In the genomic region with DNA sequence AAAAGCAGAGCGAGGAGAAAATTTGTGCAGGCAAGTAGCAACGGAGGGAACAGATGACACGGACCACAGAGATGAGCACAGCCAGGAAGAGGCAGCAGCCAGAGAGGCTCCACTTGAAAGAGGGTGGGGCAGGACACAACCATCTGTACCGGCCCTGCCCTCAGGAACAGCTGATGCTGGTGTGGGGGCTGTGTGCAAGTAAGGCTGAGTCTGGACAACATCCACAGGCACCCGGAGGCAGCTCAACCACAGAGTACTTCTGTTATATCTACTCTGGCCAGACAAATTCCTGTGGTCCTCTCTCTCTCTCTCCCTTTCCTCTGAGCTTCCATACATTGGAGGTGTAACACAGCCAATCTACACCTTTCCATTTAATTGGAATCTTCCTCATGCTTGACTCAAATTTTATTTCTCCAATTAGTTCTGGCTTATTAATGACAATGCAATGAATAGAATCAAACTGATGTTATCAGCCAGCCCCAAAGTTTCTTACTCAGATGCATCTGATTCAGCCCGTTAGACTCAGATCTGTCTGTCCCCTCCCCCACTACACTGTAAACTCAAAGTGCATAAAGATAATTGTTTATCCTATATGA, we compare ENCODE assay signal across 9 cellular contexts. TPM values are rescaled to one million over a fixed set of nuclear protein-coding genes. Genes with fewer than 3 reads are reported as not detected.
A peak's percentile ranks its signal among the peaks of the same experiment; 100 is the strongest.
DNase-seq lines count a peak whose midpoint lies in the region; ATAC-seq and TF ChIP-seq lines count a peak whose summit lies in the region.
"Had no signal": no experiment of that assay in that cellular context is flagged by ENCODE, and none has a peak within 500 bp of the region (broad histone marks: within the 10 kb centered on the region; RNA-seq: fewer than 3 reads in every experiment).

No MANE protein-coding gene starts in this region.

- no TSS peak for BruUV-seq in mammary epithelial cell (replicated peaks; lab: Mats Ljungman, UMichigan)

- H3K27me3 ChIP-seq in MG63 (no peaks in the 10 kb centered on the region), mammary epithelial cell (ENCODE audit: insufficient read depth, low read length) (no peaks in the 10 kb centered on the region)

- H3K4me1 ChIP-seq in mammary epithelial cell (ENCODE audit: insufficient read depth, low read length) = peaks cover 35% of the 10 kb centered on the region

- H3K4me2 ChIP-seq in mammary epithelial cell (ENCODE audit: insufficient read depth, low read depth, low read length) = peak overlapping the region; percentile 57

- H3K4me3 ChIP-seq in AG04449 (ENCODE audit: low read depth, low read length) = no peak overlapping the region
- H3K4me3 ChIP-seq in MG63 = no peak overlapping the region
- peak overlapping the region in 1 of 3 experiments; percentile 22 for H3K4me3 ChIP-seq in mammary epithelial cell (replicated peaks in 1 of 3; ENCODE audit: insufficient read depth in 1 of 3, low read depth in 2 of 3, low read length in 3 of 3)

- H3K9me3 ChIP-seq in MG63 = no peaks in the 10 kb centered on the region
- no peaks in the 10 kb centered on the region for H3K9me3 ChIP-seq in mammary epithelial cell (replicated peaks; ENCODE audit: insufficient read depth, low read length)

- H3K9ac ChIP-seq in mammary epithelial cell (ENCODE audit: insufficient read depth, low read length) = no peak overlapping the region

- dilution Hi-C loops in mammary epithelial cell (cut with HindIII; ENCODE audit: low sequenced_read_pairs) = no loop called here

- CTCF ChIA-PET in AG04449 (lab: Yijun Ruan, JAX) (no interaction called here), mammary epithelial cell (lab: Charles Lee; ENCODE audit: low non-redundant PET) (interaction anchor here (0.6 kb wide), 1 partner anchor 34 kb away, joined by 3 read pairs; no protein-coding TSS in a partner anchor)

- DNase-seq in AG04449 (ENCODE audit: low read depth, low spot score) (peak; percentile 92), MG63 (peak; percentile 90), mammary epithelial cell (peak; percentile 90), left colon (peak; percentile 44 to 80)
- no peak for DNase-seq in stimulated activated CD8-positive, alpha-beta memory T cell treated with anti-CD3 and anti-CD28 coated beads, Interleukin-4, amount 100 ng/mL, for 48 hours
- DNase-seq: CD4-positive, CD25-positive, alpha-beta regulatory T cell had no signal

- in situ Hi-C loops in mammary epithelial cell (cut with MboI; ENCODE audit: low sequenced_read_pairs in 2 of 2) = no loop called here

- POLR2A ChIA-PET in AG04449 (lab: Yijun Ruan, JAX) = interaction anchor here (0.6 to 0.8 kb wide), 2 partner anchors 11 to 207 kb away, joined by 3 read pairs; no protein-coding TSS in a partner anchor

- H3K27ac ChIP-seq in mammary epithelial cell (ENCODE audit: insufficient read depth, low read depth, low read length) = peak overlapping the region; percentile 38

- peaks cover 84% of the 10 kb centered on the region for H3K79me2 ChIP-seq in mammary epithelial cell (ENCODE audit: insufficient read depth, low read length)

- WGBS in mammary epithelial cell (ENCODE audit: low coverage, missing lambda C conversion rate) = 16% methylated on average over 6 of the region's 6 CpGs

- intact Hi-C loops in mammary epithelial cell (cut with micrococcal nuclease) = no loop called here
- intact Hi-C loops in left colon (cut with DNase I, micrococcal nuclease) = no loop called here

- no peak overlapping the region for H2AFZ ChIP-seq in mammary epithelial cell (ENCODE audit: low read depth, low read length)

- H4K20me1 ChIP-seq in mammary epithelial cell (ENCODE audit: insufficient read depth, low read length) = no peaks in the 10 kb centered on the region

- ATAC-seq in left colon = peak; percentile 59
- no peak for ATAC-seq in HG02840 (IDR thresholded peaks at IDR 0.05; ENCODE audit: low FRiP score, unreplicated experiment)
- ATAC-seq in GM21390 (IDR thresholded peaks at IDR 0.05; ENCODE audit: unreplicated experiment) = no peak
- ATAC-seq in GM18517 (IDR thresholded peaks at IDR 0.05; ENCODE audit: unreplicated experiment) = no peak

- TF ChIP-seq CTCF in AG04449 (IDR thresholded peaks at IDR 0.05; ENCODE audit: insufficient read depth, low read length, missing control alignments) (no peak), mammary epithelial cell (conservative IDR thresholded peaks at IDR 0.05 in 1 of 2, IDR thresholded peaks at IDR 0.05 in 1 of 2; ENCODE audit: extremely low read depth in 1 of 2, insufficient read depth in 1 of 2, low read depth in 1 of 2, low read length in 2 of 2) (no peak)

- H3K36me3 ChIP-seq in MG63 (no peaks in the 10 kb centered on the region), mammary epithelial cell (ENCODE audit: insufficient read depth, low read length) (peaks cover 4% of the 10 kb centered on the region)

RNA-seq across cellular contexts. Expression of a gene that starts 24.9 kb away (rescaled TPM):
- 9.5 and 11.3 TPM in 2 replicates for total RNA-seq in MG63 (2014; rRNA removed; shearing (Covaris generic); ENCODE audit: low replicate concordance)
- total RNA-seq in mammary epithelial cell (10 to 100 TPM; 71.2 to 85.5 TPM), left colon (10 to 100 TPM; 40.5 to 47.0 TPM)
- polyA plus RNA-seq in mammary epithelial cell = 36.9 TPM
- polyA minus RNA-seq in mammary epithelial cell = 69.5 TPM
- polyA plus RNA-seq: CD4-positive, CD25-positive, alpha-beta regulatory T cell had no signal
